ENCODE assay signal across 1 cellular context in genomic region chr22:43018615-43019014, GRCh38.
TF ChIP-seq lines count a peak whose summit lies in the region.

No MANE protein-coding gene starts in this region.

TF ChIP-seq in HepG2, 621 proteins besides CTCF, POLR2A, EP300 and RAD21 (continued from another document):
- TF ChIP-seq, protein P1, sequence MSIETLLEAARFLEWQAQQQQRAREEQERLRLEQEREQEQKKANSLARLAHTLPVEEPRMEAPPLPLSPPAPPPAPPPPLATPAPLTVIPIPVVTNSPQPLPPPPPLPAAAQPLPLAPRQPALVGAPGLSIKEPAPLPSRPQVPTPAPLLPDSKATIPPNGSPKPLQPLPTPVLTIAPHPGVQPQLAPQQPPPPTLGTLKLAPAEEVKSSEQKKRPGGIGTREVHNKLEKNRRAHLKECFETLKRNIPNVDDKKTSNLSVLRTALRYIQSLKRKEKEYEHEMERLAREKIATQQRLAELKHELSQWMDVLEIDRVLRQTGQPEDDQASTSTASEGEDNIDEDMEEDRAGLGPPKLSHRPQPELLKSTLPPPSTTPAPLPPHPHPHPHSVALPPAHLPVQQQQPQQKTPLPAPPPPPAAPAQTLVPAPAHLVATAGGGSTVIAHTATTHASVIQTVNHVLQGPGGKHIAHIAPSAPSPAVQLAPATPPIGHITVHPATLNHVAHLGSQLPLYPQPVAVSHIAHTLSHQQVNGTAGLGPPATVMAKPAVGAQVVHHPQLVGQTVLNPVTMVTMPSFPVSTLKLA (IDR thresholded peaks at IDR 0.05): no peak
- TF ChIP-seq ADNP (CRISPR knock-in tag; IDR thresholded peaks at IDR 0.05) (peak; percentile 74), REPIN1 (CRISPR knock-in tag; IDR thresholded peaks at IDR 0.05; ENCODE audit: borderline replicate concordance, low read depth) (0 out of 2 replicates have a peak, but pooled peaks have one; percentile 48), NCOR1 (IDR thresholded peaks at IDR 0.05; ENCODE audit: borderline replicate concordance, low read length) (peak; percentile 57; the same call in 1 of the 2 replicates), CBX5 (CRISPR knock-in tag; IDR thresholded peaks at IDR 0.05; ENCODE audit: borderline replicate concordance) (peak; percentile 34; the same call in 1 of the 2 replicates), ZBED4 (CRISPR knock-in tag; IDR thresholded peaks at IDR 0.05; ENCODE audit: borderline replicate concordance) (0 out of 2 replicates have a peak, but pooled peaks have one; percentile 63)
- TF ChIP-seq, protein P2, sequence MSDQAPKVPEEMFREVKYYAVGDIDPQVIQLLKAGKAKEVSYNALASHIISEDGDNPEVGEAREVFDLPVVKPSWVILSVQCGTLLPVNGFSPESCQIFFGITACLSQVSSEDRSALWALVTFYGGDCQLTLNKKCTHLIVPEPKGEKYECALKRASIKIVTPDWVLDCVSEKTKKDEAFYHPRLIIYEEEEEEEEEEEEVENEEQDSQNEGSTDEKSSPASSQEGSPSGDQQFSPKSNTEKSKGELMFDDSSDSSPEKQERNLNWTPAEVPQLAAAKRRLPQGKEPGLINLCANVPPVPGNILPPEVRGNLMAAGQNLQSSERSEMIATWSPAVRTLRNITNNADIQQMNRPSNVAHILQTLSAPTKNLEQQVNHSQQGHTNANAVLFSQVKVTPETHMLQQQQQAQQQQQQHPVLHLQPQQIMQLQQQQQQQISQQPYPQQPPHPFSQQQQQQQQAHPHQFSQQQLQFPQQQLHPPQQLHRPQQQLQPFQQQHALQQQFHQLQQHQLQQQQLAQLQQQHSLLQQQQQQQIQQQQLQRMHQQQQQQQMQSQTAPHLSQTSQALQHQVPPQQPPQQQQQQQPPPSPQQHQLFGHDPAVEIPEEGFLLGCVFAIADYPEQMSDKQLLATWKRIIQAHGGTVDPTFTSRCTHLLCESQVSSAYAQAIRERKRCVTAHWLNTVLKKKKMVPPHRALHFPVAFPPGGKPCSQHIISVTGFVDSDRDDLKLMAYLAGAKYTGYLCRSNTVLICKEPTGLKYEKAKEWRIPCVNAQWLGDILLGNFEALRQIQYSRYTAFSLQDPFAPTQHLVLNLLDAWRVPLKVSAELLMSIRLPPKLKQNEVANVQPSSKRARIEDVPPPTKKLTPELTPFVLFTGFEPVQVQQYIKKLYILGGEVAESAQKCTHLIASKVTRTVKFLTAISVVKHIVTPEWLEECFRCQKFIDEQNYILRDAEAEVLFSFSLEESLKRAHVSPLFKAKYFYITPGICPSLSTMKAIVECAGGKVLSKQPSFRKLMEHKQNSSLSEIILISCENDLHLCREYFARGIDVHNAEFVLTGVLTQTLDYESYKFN (CRISPR knock-in tag; conservative IDR thresholded peaks at IDR 0.05): peak; percentile 87
